Comparison of ENCODE assay signal across 8 cellular contexts in the genomic region with DNA sequence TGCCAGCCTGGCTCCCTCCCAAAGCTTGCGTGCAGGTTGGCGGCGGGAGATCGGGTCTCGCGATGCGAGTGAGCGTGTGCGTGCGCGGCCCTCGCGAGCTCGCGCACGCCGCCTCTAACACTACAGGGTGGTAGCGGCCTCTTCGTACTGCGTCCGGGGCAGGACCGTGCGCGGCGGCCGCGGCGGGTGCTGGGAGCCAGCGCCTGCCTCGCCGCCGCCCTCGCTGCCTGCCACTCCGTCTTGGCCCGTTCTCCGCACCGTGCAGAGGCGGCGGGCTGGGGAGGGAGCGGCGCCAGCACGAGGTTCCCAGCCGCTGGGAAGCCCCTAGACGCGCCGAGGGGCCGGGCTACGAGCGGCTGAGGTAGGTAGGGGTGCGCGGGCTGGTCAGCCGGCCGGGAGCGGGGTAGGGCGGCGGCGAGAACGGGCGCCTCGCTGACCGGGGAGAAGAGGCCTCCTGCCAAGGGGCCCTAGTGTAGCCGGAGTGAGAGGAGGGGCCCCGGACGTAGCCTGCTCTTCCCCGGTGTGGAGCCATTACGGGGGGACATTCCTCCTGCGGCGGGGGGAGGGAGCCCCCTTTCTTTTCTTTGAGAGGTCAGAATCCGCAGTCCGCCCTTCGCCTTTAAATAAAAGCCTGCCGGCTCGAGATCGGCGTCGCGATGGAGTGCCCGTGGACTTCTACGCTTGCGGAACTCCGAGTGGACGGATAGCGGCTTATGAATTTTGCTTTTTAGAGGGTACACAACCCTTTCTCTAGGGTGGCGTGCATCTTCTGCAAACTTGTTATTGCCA. TPM values are rescaled to one million over a fixed set of nuclear protein-coding genes. Genes with fewer than 3 reads are reported as not detected.
DNase-seq lines count a peak whose midpoint lies in the region; ATAC-seq, FAIRE-seq and TF ChIP-seq lines count a peak whose summit lies in the region.

A gene (plus strand): TSS at position 117 of the 789 bp plus-strand sequence. CDS start 8,933 bp downstream, outside the sequence.

- peak within 1 kb of the TSS; percentile 99 for H3K27ac Mint-ChIP-seq in activated CD4-positive, alpha-beta T cell treated with anti-CD3 and anti-CD28 coated beads, Interleukin-2, amount 10 ng/mL, durations not matched to agents 7 days and 5 days

- H3K27me3 ChIP-seq in BJ (ENCODE audit: control insufficient read depth, insufficient read depth, low read length) = no peaks in the 10 kb centered on the region

- DNase-seq in BJ (ENCODE audit: low read depth) (no peak), GM19239 (ENCODE audit: insufficient read length, low spot score) (peak; percentile 89), NCI-H526 (lab: John Stamatoyannopoulos, UW) (peak; percentile 72 to 94), coronary artery (ENCODE audit: low spot score) (peak; percentile 96), left colon (peak; percentile 95 to 96)
- peak; percentile 95 for DNase-seq in activated CD4-positive, alpha-beta T cell treated with anti-CD3 and anti-CD28 coated beads, Interleukin-2, amount 10 ng/mL, durations not matched to agents 7 days and 5 days
- peak; percentile 84 to 87 for DNase-seq in stimulated activated CD4-positive, alpha-beta T cell treated with anti-CD3 and anti-CD28 coated beads, Interleukin-1b, Interleukin-23, amount 100 ng/mL, for 4 hours (ENCODE audit: low read depth in 2 of 2)

- peak within 1 kb of the TSS; percentile 89 to 90 for H3K27ac ChIP-seq in coronary artery

- ATAC-seq in HG03442 (IDR thresholded peaks at IDR 0.05; ENCODE audit: unreplicated experiment) (peak; percentile 95), left colon (peak; percentile 95)

- no peaks in the 10 kb centered on the region for H3K27me3 Mint-ChIP-seq in activated CD4-positive, alpha-beta T cell treated with anti-CD3 and anti-CD28 coated beads, Interleukin-2, amount 10 ng/mL, durations not matched to agents 7 days and 5 days

- CTCF ChIA-PET in BJ (lab: Yijun Ruan, JAX) = interaction anchor here (0.8 to 1.4 kb wide), 3 partner anchors 10 to 59 kb away, joined by 3 to 4 read pairs (median 4); a partner anchor contains a TSS
- CTCF ChIA-PET in activated CD4-positive, alpha-beta T cell treated with anti-CD3 and anti-CD28 coated beads, Interleukin-2, amount 10 ng/mL, durations not matched to agents 7 days and 5 days (lab: Charles Lee) = interaction anchor here (0.5 to 4.9 kb wide), 12 partner anchors 9 to 1761 kb away, joined by 3 to 24 read pairs (median 4); a partner anchor contains a TSS

- peak within 1 kb of the TSS; percentile 93 for H3K4me3 Mint-ChIP-seq in activated CD4-positive, alpha-beta T cell treated with anti-CD3 and anti-CD28 coated beads, Interleukin-2, amount 10 ng/mL, durations not matched to agents 7 days and 5 days

- H3K36me3 Mint-ChIP-seq in activated CD4-positive, alpha-beta T cell treated with anti-CD3 and anti-CD28 coated beads, Interleukin-2, amount 10 ng/mL, durations not matched to agents 7 days and 5 days (ENCODE audit: low read depth) = peaks cover 22% of the 10 kb centered on the region

- peaks cover 38% of the 10 kb centered on the region for H3K4me1 Mint-ChIP-seq in activated CD4-positive, alpha-beta T cell treated with anti-CD3 and anti-CD28 coated beads, Interleukin-2, amount 10 ng/mL, durations not matched to agents 7 days and 5 days

- H3K4me3 ChIP-seq in BJ (ENCODE audit: low read depth, low read length) = peak within 1 kb of the TSS; percentile 67
- peak within 1 kb of the TSS; percentile 75 for H3K4me3 ChIP-seq in coronary artery

- intact Hi-C loops in left colon (cut with DNase I, micrococcal nuclease) = no loop called here

- peak; percentile 94 for FAIRE-seq in GM19239 (lab: Jason Lieb, UNC)

- POLR2A ChIA-PET in BJ (lab: Charles Lee) = interaction anchor here (0.7 kb wide), 1 partner anchor 108 kb away, joined by 3 read pairs; a partner anchor contains a TSS
- POLR2A ChIA-PET in activated CD4-positive, alpha-beta T cell treated with anti-CD3 and anti-CD28 coated beads, Interleukin-2, amount 10 ng/mL, durations not matched to agents 7 days and 5 days (lab: Charles Lee) = interaction anchor here (0.5 to 1.0 kb wide), 4 partner anchors 28 to 111 kb away, joined by 3 to 5 read pairs (median 3); a partner anchor contains a TSS

- no peaks in the 10 kb centered on the region for H3K36me3 ChIP-seq in BJ (ENCODE audit: control insufficient read depth, insufficient read depth, low read length)

- H3K9me3 Mint-ChIP-seq in activated CD4-positive, alpha-beta T cell treated with anti-CD3 and anti-CD28 coated beads, Interleukin-2, amount 10 ng/mL, durations not matched to agents 7 days and 5 days = no peaks in the 10 kb centered on the region

- TF ChIP-seq CTCF in BJ (IDR thresholded peaks at IDR 0.05; ENCODE audit: insufficient read depth, low read depth, low read length) = no peak
- no peak for TF ChIP-seq CTCF in coronary artery (IDR thresholded peaks at IDR 0.05)

RNA-seq across cellular contexts. Expression of the gene that starts here (rescaled TPM):
- polyA plus RNA-seq in BJ (2011; rRNA removed) = 41.7 and 50.3 TPM in 2 replicates
- polyA minus RNA-seq in BJ (2011; rRNA and poly(A)+ RNA removed) = 23.1 and 27.1 TPM in 2 replicates
- 10 to 100 TPM; 30.1 to 33.0 TPM for total RNA-seq in activated CD4-positive, alpha-beta T cell treated with anti-CD3 and anti-CD28 coated beads, Interleukin-2, amount 10 ng/mL, durations not matched to agents 7 days and 5 days
- total RNA-seq in left colon = 10 to 100 TPM; 30.4 to 33.2 TPM
